1 cellular context compared by ENCODE assay signal in genomic region chr2:196568506-196568905, GRCh38.
TF ChIP-seq lines count a peak whose summit lies in the region.

No MANE protein-coding gene starts in this region.

TF ChIP-seq in GM23338, 12 proteins besides CTCF, POLR2A, EP300 and RAD21 (continued from another document):
- TF ChIP-seq ZNF462 (CRISPR knock-in tag; IDR thresholded peaks at IDR 0.05): no peak
- TF ChIP-seq ZNF331 (CRISPR knock-in tag; IDR thresholded peaks at IDR 0.05; ENCODE audit: low read depth): no peak
- TF ChIP-seq EZH2phosphoT487 (IDR thresholded peaks at IDR 0.05; ENCODE audit: unreplicated experiment): no peak
- no peak for TF ChIP-seq NANOG (IDR thresholded peaks at IDR 0.05; ENCODE audit: borderline replicate concordance)
- TF ChIP-seq ZNF114 (CRISPR knock-in tag; IDR thresholded peaks at IDR 0.05): no peak
- TF ChIP-seq JUNB (IDR thresholded peaks at IDR 0.05; ENCODE audit: unreplicated experiment): no peak
- TF ChIP-seq STAT1 (IDR thresholded peaks at IDR 0.05; ENCODE audit: unreplicated experiment): no peak
